24 cellular contexts compared by ENCODE assay signal in genomic region chr10:11600280-11600679, GRCh38.
"Had no signal": no experiment of that assay in that cellular context is flagged by ENCODE, and none has a peak within 500 bp of the region (broad histone marks: within the 10 kb centered on the region; RNA-seq: fewer than 3 reads in every experiment).

No MANE protein-coding gene starts in this region.

- H3K27ac ChIP-seq: brain microvascular endothelial cell, dorsolateral prefrontal cortex, epithelial cell of prostate, tibial nerve, vagina had no signal

- H3K27ac Mint-ChIP-seq: activated CD8-positive, alpha-beta T cell treated with anti-CD3 and anti-CD28 coated beads for 36 hours; activated naive CD8-positive, alpha-beta T cell treated with anti-CD3 and anti-CD28 coated beads, Interleukin-2, amount 10 ng/mL, durations not matched to agents 7 days and 5 days; activated T-helper 17 cell treated with anti-CD3 and anti-CD28 coated beads, Interleukin-2, amount 50 U/mL, for 72 hours; progenitor cell of endocrine pancreas had no signal

- H3K4me3 ChIP-seq: dorsolateral prefrontal cortex, lung, tibial nerve, vagina had no signal

- H3K36me3 ChIP-seq: brain microvascular endothelial cell, tibial nerve, vagina had no signal

- H3K4me3 Mint-ChIP-seq: activated CD8-positive, alpha-beta T cell treated with anti-CD3 and anti-CD28 coated beads for 36 hours; activated naive CD8-positive, alpha-beta T cell treated with anti-CD3 and anti-CD28 coated beads, Interleukin-2, amount 10 ng/mL, durations not matched to agents 7 days and 5 days; activated T-helper 17 cell treated with anti-CD3 and anti-CD28 coated beads, Interleukin-2, amount 50 U/mL, for 72 hours; neural crest cell had no signal

- H3K9me3 ChIP-seq: tibial nerve, vagina had no signal

- ATAC-seq: activated CD8-positive, alpha-beta T cell treated with anti-CD3 and anti-CD28 coated beads for 36 hours; activated T-helper 17 cell treated with anti-CD3 and anti-CD28 coated beads, Interleukin-2, amount 50 U/mL, for 72 hours had no signal

- FAIRE-seq: colon had no signal

- H3K27me3 ChIP-seq: brain microvascular endothelial cell, dorsolateral prefrontal cortex, tibial nerve, vagina had no signal

- H3K27me3 Mint-ChIP-seq: activated CD8-positive, alpha-beta T cell treated with anti-CD3 and anti-CD28 coated beads for 36 hours; activated naive CD8-positive, alpha-beta T cell treated with anti-CD3 and anti-CD28 coated beads, Interleukin-2, amount 10 ng/mL, durations not matched to agents 7 days and 5 days; activated T-helper 17 cell treated with anti-CD3 and anti-CD28 coated beads, Interleukin-2, amount 50 U/mL, for 72 hours; progenitor cell of endocrine pancreas had no signal

- DNase-seq: activated CD4-positive, alpha-beta T cell treated with anti-CD3 and anti-CD28 coated beads for 48 hours; activated CD4-positive, CD25-positive, alpha-beta regulatory T cell; activated CD8-positive, alpha-beta T cell treated with anti-CD3 and anti-CD28 coated beads for 36 hours; activated naive CD4-positive, alpha-beta T cell; activated naive CD8-positive, alpha-beta T cell treated with anti-CD3 and anti-CD28 coated beads, Interleukin-2, amount 10 ng/mL, durations not matched to agents 7 days and 5 days; activated T-cell treated with anti-CD3 and anti-CD28 coated beads, Interleukin-2, amount 50 U/mL, for 1 hour; brain microvascular endothelial cell; central memory CD4-positive, alpha-beta T cell; dorsolateral prefrontal cortex; foreskin melanocyte; glutamatergic neuron; hippocampal formation; islet precursor cell; midbrain; stimulated activated naive CD4-positive, alpha-beta T cell treated with Interleukin-2 at 50 U/mL for 16 hours; T-helper 9 cell had no signal

- H3K9me3 Mint-ChIP-seq: activated CD8-positive, alpha-beta T cell treated with anti-CD3 and anti-CD28 coated beads for 36 hours; activated T-helper 17 cell treated with anti-CD3 and anti-CD28 coated beads, Interleukin-2, amount 50 U/mL, for 72 hours; neural crest cell had no signal
